In the genomic region with DNA sequence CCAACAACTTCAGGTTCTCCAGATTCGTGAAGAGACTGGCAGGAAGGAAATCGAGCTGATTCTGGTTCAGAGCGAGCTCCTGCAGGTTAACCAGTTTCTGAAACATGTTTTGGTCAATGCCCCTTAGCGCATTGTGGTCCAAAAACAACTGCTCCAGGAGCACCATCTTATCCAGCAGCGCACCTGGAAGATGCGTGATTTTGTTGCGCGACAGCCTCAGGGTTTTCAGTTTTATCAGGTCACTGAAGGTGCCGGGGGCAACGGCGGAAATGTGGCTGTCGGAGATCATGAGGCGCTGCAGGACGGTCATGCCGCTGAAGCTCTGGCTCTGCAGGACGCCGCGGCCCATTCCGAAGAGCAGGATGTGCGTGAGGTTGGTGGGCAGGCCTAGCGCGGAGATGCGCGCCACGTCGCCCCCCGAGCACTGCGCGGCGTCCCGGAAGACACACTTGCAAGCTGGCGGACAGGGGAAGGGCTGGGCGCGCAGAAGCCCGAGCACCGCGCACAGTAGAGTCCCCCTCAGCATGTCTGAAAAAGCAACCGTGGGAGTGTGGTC, we compare ENCODE assay signal across 9 cellular contexts. TPM values are rescaled to one million over a fixed set of nuclear protein-coding genes. Genes with fewer than 3 reads are reported as not detected.
A peak's percentile ranks its signal among the peaks of the same experiment; 100 is the strongest.
DNase-seq lines count a peak whose midpoint lies in the region; ATAC-seq and TF ChIP-seq lines count a peak whose summit lies in the region.
"Had no signal": no experiment of that assay in that cellular context is flagged by ENCODE, and none has a peak within 500 bp of the region (broad histone marks: within the 10 kb centered on the region; RNA-seq: fewer than 3 reads in every experiment).

No MANE protein-coding gene starts in this region.

- peak; percentile 46 for ATAC-seq in Right ventricle myocardium superior (ENCODE audit: poor library complexity)
- peak; percentile 10 for ATAC-seq in left lung
- ATAC-seq in upper lobe of right lung, result peak; percentile 38
- no peak for ATAC-seq in HG03342 (IDR thresholded peaks at IDR 0.05; ENCODE audit: unreplicated experiment)

- no peaks in the 10 kb centered on the region for H3K9me3 ChIP-seq in ascending aorta
- H3K9me3 ChIP-seq in left lung, result no peaks in the 10 kb centered on the region
- no peaks in the 10 kb centered on the region for H3K9me3 ChIP-seq in upper lobe of right lung

- H3K36me3 ChIP-seq in ascending aorta, result no peaks in the 10 kb centered on the region
- no peaks in the 10 kb centered on the region for H3K36me3 ChIP-seq in left lung
- H3K36me3 ChIP-seq in upper lobe of right lung, result no peaks in the 10 kb centered on the region

- peaks cover 8% of the 10 kb centered on the region for H3K27me3 ChIP-seq in ascending aorta
- peaks cover 19 to 70% of the 10 kb centered on the region in 2 donors for H3K27me3 ChIP-seq in left lung
- H3K27me3 ChIP-seq in upper lobe of right lung, result peaks cover 44% of the 10 kb centered on the region

- intact Hi-C loops in Right ventricle myocardium superior (cut with DNase I) (loop anchor here (2.0 kb wide), 1 partner anchor 57 kb away; no protein-coding TSS in a partner anchor), cardiac septum (cut with DNase I) (loop anchor here (5.0 kb wide), 1 partner anchor 66 kb away; no protein-coding TSS in a partner anchor), ascending aorta (cut with DNase I) (no loop called here), left lung (cut with DNase I) (loop anchor here in 1 of 2 donors (5.0 kb wide), 1 partner anchor 56 kb away; no protein-coding TSS in a partner anchor), upper lobe of right lung (cut with DNase I) (loop anchor here (10.0 kb wide), 1 partner anchor 63 kb away; no protein-coding TSS in a partner anchor)

- no peak for DNase-seq in Right ventricle myocardium superior
- DNase-seq in cardiac septum (ENCODE audit: low spot score), result no peak
- DNase-seq in ascending aorta (ENCODE audit: low spot score in 2 of 2), result no peak
- peak in 1 of 2 donors; percentile 74 for DNase-seq in left lung
- peak; percentile 61 for DNase-seq in upper lobe of right lung
- DNase-seq in epidermal melanocyte (ENCODE audit: insufficient read length, low spot score), result no peak
- no peak for DNase-seq in NCI-H774 (lab: John Stamatoyannopoulos, UW)

- H3K27ac ChIP-seq in ascending aorta, result no peak overlapping the region
- H3K27ac ChIP-seq in left lung, result no peak overlapping the region
- no peak overlapping the region for H3K27ac ChIP-seq in upper lobe of right lung

- H3K4me3 ChIP-seq in ascending aorta (peak overlapping the region; percentile 1 to 53), left lung (no peak overlapping the region), upper lobe of right lung (peak overlapping the region; percentile 31)

- peaks cover 0 to 9% of the 10 kb centered on the region in 2 donors for H3K4me1 ChIP-seq in ascending aorta
- H3K4me1 ChIP-seq in left lung, result peaks cover 6 to 23% of the 10 kb centered on the region in 2 donors
- H3K4me1 ChIP-seq in upper lobe of right lung, result peaks cover 16% of the 10 kb centered on the region

- TF ChIP-seq CTCF in ascending aorta (IDR thresholded peaks at IDR 0.05) (no peak), left lung (IDR thresholded peaks at IDR 0.05) (no peak), upper lobe of right lung (IDR thresholded peaks at IDR 0.05) (no peak)

RNA-seq across cellular contexts. Expression of a gene that starts 1.2 kb away (rescaled TPM):
- not detected for total RNA-seq in Right ventricle myocardium superior
- total RNA-seq in cardiac septum, result 0.22 TPM
- 0.11 TPM for total RNA-seq in ascending aorta
- under 1 TPM; 0.15 to 0.16 TPM for total RNA-seq in left lung
- 0.26 TPM for total RNA-seq in upper lobe of right lung
- total RNA-seq: RPMI7951 had no signal

RNA-seq across cellular contexts. Expression of a gene that starts 28.3 kb away (rescaled TPM):
- 0.16 TPM for total RNA-seq in Right ventricle myocardium superior
- total RNA-seq in cardiac septum, result 0.38 TPM
- total RNA-seq in ascending aorta, result not detected
- 1 to 10 TPM in 1 of 2 donors, under 1 TPM in 1; 0.42 to 6.2 TPM for total RNA-seq in left lung
- 1.1 TPM for total RNA-seq in upper lobe of right lung

RNA-seq across cellular contexts. Expression of a gene that starts 46.7 kb away (rescaled TPM):
- total RNA-seq in Right ventricle myocardium superior (2.4 TPM), cardiac septum (0.35 TPM), ascending aorta (not detected), left lung (not detected), upper lobe of right lung (not detected)
- total RNA-seq: RPMI7951 had no signal

Comparison
In these comparisons a context has a peak if more than half of its experiments do, and no peak if none do; other contexts are left out.
1. H3K4me3 ChIP-seq: peak in ascending aorta (2 of 2) and upper lobe of right lung (single experiment); none in left lung (0 of 2).